Comparison of ENCODE assay signal across 8 cellular contexts in genomic region chrX:12770440-12770839, GRCh38. TPM values are rescaled to one million over a fixed set of nuclear protein-coding genes. Genes with fewer than 3 reads are reported as not detected.
A peak's percentile ranks its signal among the peaks of the same experiment; 100 is the strongest.
DNase-seq lines count a peak whose midpoint lies in the region; ATAC-seq and TF ChIP-seq lines count a peak whose summit lies in the region.

No MANE protein-coding gene starts in this region.

- H3K9me3 Mint-ChIP-seq in nephron: peaks cover 11% of the 10 kb centered on the region
- no peaks in the 10 kb centered on the region for H3K9me3 Mint-ChIP-seq in Calu3 (ENCODE audit: low read depth, unreplicated experiment)

- peaks cover 3% of the 10 kb centered on the region for H3K36me3 Mint-ChIP-seq in nephron (ENCODE audit: low read depth)
- H3K36me3 Mint-ChIP-seq in Calu3 (ENCODE audit: insufficient read depth, unreplicated experiment): no peaks in the 10 kb centered on the region

- ATAC-seq in GM18505 (IDR thresholded peaks at IDR 0.05; ENCODE audit: unreplicated experiment) (no peak), GM21528 (IDR thresholded peaks at IDR 0.05; ENCODE audit: low FRiP score, unreplicated experiment) (no peak)

- H3K4me3 Mint-ChIP-seq in nephron: no peak overlapping the region
- no peak overlapping the region for H3K4me3 Mint-ChIP-seq in Calu3 (ENCODE audit: low read depth, unreplicated experiment)

- TF ChIP-seq CTCF in nephron (IDR thresholded peaks at IDR 0.05; ENCODE audit: unreplicated experiment in 3 of 3) (peak; percentile 51 to 52 (median 52)), Calu3 (IDR thresholded peaks at IDR 0.05; ENCODE audit: unreplicated experiment) (no peak)

- BruUV-seq in Calu3 (replicated peaks; lab: Mats Ljungman, UMichigan): no TSS peak

- H3K27ac Mint-ChIP-seq in nephron: no peak overlapping the region
- H3K27ac Mint-ChIP-seq in Calu3 (ENCODE audit: unreplicated experiment): no peak overlapping the region

- CTCF ChIA-PET in Calu3 (lab: Charles Lee): interaction anchor here (1.4 to 1.9 kb wide), 3 partner anchors 21 to 690 kb away, joined by 3 to 9 read pairs (median 4); partner anchors contain the start of gene PRPS2

- intact Hi-C loops in Calu3 (cut with micrococcal nuclease; ENCODE audit: unreplicated experiment): loop anchor here (1.0 to 10.0 kb wide), 3 partner anchors 68 to 686 kb away; no protein-coding TSS in a partner anchor

- H3K4me1 Mint-ChIP-seq in nephron: no peaks in the 10 kb centered on the region
- no peaks in the 10 kb centered on the region for H3K4me1 Mint-ChIP-seq in Calu3 (ENCODE audit: low read depth, unreplicated experiment)

- no peak for TF ChIP-seq POLR2A in GM18505 (IDR thresholded peaks at IDR 0.05; ENCODE audit: borderline replicate concordance, extremely low read depth, insufficient read depth, insufficient read length)

- H3K27me3 Mint-ChIP-seq in nephron (ENCODE audit: low read depth): peaks cover 31% of the 10 kb centered on the region
- peaks cover 12% of the 10 kb centered on the region for H3K27me3 Mint-ChIP-seq in Calu3 (ENCODE audit: unreplicated experiment)

- peak; percentile 22 for DNase-seq in NCI-H345 (lab: John Stamatoyannopoulos, UW)
- DNase-seq in NCI-H345 treated with DMSO at 0.1 percent for 48 hours (lab: John Stamatoyannopoulos, UW; ENCODE audit: unreplicated experiment): no peak
- DNase-seq in NCI-H2081 (lab: John Stamatoyannopoulos, UW): peak; percentile 32 to 41
- DNase-seq in central memory CD4-positive, alpha-beta T cell: peak; percentile 13
- DNase-seq in Calu3: no peak

RNA-seq across cellular contexts. Expression of gene PRPS2, which starts 20.8 kb away (rescaled TPM):
- total RNA-seq in Calu3 (2022): 95.9 and 102 TPM in 2 replicates

Comparison
In these comparisons a context has a peak if more than half of its experiments do, and no peak if none do; other contexts are left out.
1. DNase-seq: peak in NCI-H345 (single experiment), NCI-H2081 (2 of 2) and central memory CD4-positive, alpha-beta T cell (single experiment); none in NCI-H345 treated with DMSO at 0.1 percent for 48 hours (single experiment) and Calu3 (single experiment).